ENCODE assay signal across 28 cellular contexts in genomic region chr16:49340466-49340865, GRCh38. TPM values are rescaled to one million over a fixed set of nuclear protein-coding genes. Genes with fewer than 3 reads are reported as not detected.
"Had no signal": no experiment of that assay in that cellular context is flagged by ENCODE, and none has a peak within 500 bp of the region (broad histone marks: within the 10 kb centered on the region; RNA-seq: fewer than 3 reads in every experiment).

No MANE protein-coding gene starts in this region.

- H3K79me2 ChIP-seq: parathyroid adenoma had no signal

- H2AFZ ChIP-seq: neural progenitor cell, parathyroid adenoma had no signal

- H3K4me3 ChIP-seq: colonic mucosa, heart left ventricle, left ventricle myocardium inferior, lower lobe of right lung, neural progenitor cell, prostate gland, right lobe of liver, spleen, thoracic aorta, transverse colon had no signal

- H3K27ac ChIP-seq: colonic mucosa, heart left ventricle, left ventricle myocardium inferior, lower lobe of right lung, neural progenitor cell, parathyroid adenoma, prostate gland, right lobe of liver, spleen, thoracic aorta, transverse colon had no signal

- H3K4me1 ChIP-seq: colonic mucosa, heart left ventricle, left ventricle myocardium inferior, lower lobe of right lung, neural progenitor cell, parathyroid adenoma, prostate gland, right lobe of liver, spleen, transverse colon had no signal

- H3K4me2 ChIP-seq: neural progenitor cell had no signal

- ATAC-seq: heart left ventricle; lower lobe of right lung; natural killer cell treated with Interleukin-12 subunit alpha and Interleukin-12 subunit beta and Interleukin-15 and Interleukin-18, amount 100 ng/mL, for 72 hours; right lobe of liver; stimulated activated memory B cell treated with anti-CD40 and anti-IgM and Interleukin-4, amounts not matched to agents 10 μg/mL and 1 μg/mL and 100 μg/mL, for 72 hours had no signal

- H3K9me3 ChIP-seq: colonic mucosa, heart left ventricle, left ventricle myocardium inferior, lower lobe of right lung, prostate gland, right lobe of liver, spleen, thoracic aorta, transverse colon had no signal

- DNase-seq: colonic mucosa; effector CD8-positive, alpha-beta T cell; heart left ventricle; hypothalamus; left ventricle myocardium inferior; lower lobe of right lung; midbrain; nucleus accumbens; spleen; stimulated activated CD4-positive, alpha-beta T cell treated with anti-CD3 and anti-CD28 coated beads, Interleukin-15, amount 100 ng/mL, for 24 hours; stimulated activated CD4-positive, alpha-beta T cell treated with anti-CD3 and anti-CD28 coated beads, Interleukin-1b, Interleukin-23, amount 100 ng/mL, for 48 hours; stimulated activated CD4-positive, alpha-beta T cell treated with anti-CD3 and anti-CD28 coated beads, Interleukin-4, amount 100 ng/mL, for 24 hours; transverse colon had no signal

- H3K36me3 ChIP-seq: colonic mucosa, heart left ventricle, left ventricle myocardium inferior, lower lobe of right lung, neural progenitor cell, prostate gland, right lobe of liver, spleen, thoracic aorta, transverse colon had no signal

- H3K27me3 ChIP-seq: colonic mucosa, right lobe of liver had no signal

RNA-seq across cellular contexts. Expression of gene C16orf78, which starts 33.1 kb away (rescaled TPM):
- total RNA-seq: cerebellum; colonic mucosa; dermis microvascular lymphatic vessel endothelial cell; fibroblast of lung; frontal cortex; glomerular endothelial cell; heart left ventricle; left ventricle myocardium inferior; lower lobe of right lung; natural killer cell treated with Interleukin-12 subunit alpha and Interleukin-12 subunit beta and Interleukin-15 and Interleukin-18, amount 100 ng/mL, for 72 hours; prostate gland; renal cortical epithelial cell; right lobe of liver; skeletal muscle tissue; spleen; subcutaneous adipose tissue; thoracic aorta; transverse colon had no signal

RNA-seq across cellular contexts. Expression of gene CBLN1, which starts 58.8 kb away (rescaled TPM):
- total RNA-seq: fibroblast of lung; lower lobe of right lung; natural killer cell treated with Interleukin-12 subunit alpha and Interleukin-12 subunit beta and Interleukin-15 and Interleukin-18, amount 100 ng/mL, for 72 hours; renal cortical epithelial cell; skeletal muscle tissue; spleen had no signal
